19 cellular contexts compared by ENCODE assay signal in the genomic region with DNA sequence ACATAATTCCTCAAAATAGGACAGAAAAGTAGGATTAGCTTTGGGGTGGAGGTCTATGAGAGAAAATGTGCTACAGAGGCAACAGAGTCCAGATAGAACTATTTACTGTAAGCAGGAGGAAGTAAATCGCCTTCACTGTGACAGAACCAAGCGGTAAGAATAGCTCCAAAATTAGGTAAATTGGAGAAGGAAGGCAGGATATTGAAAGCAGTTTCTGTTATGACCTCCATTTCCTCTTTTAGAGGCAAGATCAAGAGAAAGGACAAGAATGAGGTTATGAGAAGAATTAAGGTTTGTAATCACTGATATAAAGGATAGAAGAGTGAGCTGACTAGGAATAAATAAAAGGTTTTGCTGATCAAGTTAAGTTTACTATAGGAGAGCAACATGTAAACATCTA. TPM values are rescaled to one million over a fixed set of nuclear protein-coding genes. Genes with fewer than 3 reads are reported as not detected.
DNase-seq lines count a peak whose midpoint lies in the region; ATAC-seq and TF ChIP-seq lines count a peak whose summit lies in the region.
"Had no signal": no experiment of that assay in that cellular context is flagged by ENCODE, and none has a peak within 500 bp of the region (broad histone marks: within the 10 kb centered on the region; RNA-seq: fewer than 3 reads in every experiment).

No MANE protein-coding gene starts in this region.

- H3K4me1 Mint-ChIP-seq in CD14-positive monocyte, result peaks cover 14% of the 10 kb centered on the region

- peak; percentile 66 for ATAC-seq in GM19467 (IDR thresholded peaks at IDR 0.05; ENCODE audit: unreplicated experiment)
- peak; percentile 63 for ATAC-seq in HG03378 (IDR thresholded peaks at IDR 0.05; ENCODE audit: unreplicated experiment)
- no peak for ATAC-seq in HG03095 (IDR thresholded peaks at IDR 0.05; ENCODE audit: unreplicated experiment)
- no peak for ATAC-seq in SK-N-SH treated with all-trans-retinoic acid at 6 μM for 48 hours
- ATAC-seq: A549, gastroesophageal sphincter, mucosa of descending colon had no signal

- peak overlapping the region in 1 of 2 donors; percentile 68 for H3K4me3 Mint-ChIP-seq in CD14-positive monocyte
- H3K4me3 Mint-ChIP-seq: activated naive CD8-positive, alpha-beta T cell had no signal

- peaks cover 8 to 17% of the 10 kb centered on the region in 2 donors for H3K36me3 Mint-ChIP-seq in CD14-positive monocyte

- TF ChIP-seq CTCF in CD14-positive monocyte (IDR thresholded peaks at IDR 0.05), result no peak

- no peak for DNase-seq in CD14-positive monocyte (ENCODE audit: low spot score)
- DNase-seq in OCI-M1 (lab: John Stamatoyannopoulos, UW), result peak; percentile 4
- DNase-seq in kidney glomerular epithelial cell (lab: John Stamatoyannopoulos, UW), result no peak
- no peak for DNase-seq in SW 1271 (lab: John Stamatoyannopoulos, UW)
- DNase-seq: H7; mucosa of descending colon; NCI-H2029; NCI-H774; SJCRH30; stimulated activated CD4-positive, alpha-beta T cell treated with anti-CD3 and anti-CD28 coated beads, Interleukin-15, amount 100 ng/mL, for 24 hours; WERI-Rb-1 had no signal

- intact Hi-C loops in CD14-positive monocyte (cut with micrococcal nuclease), result no loop called here

- peak overlapping the region in 4 of 7 donors; percentile 4 to 48 (median 19) for H3K27ac Mint-ChIP-seq in CD14-positive monocyte
- H3K27ac Mint-ChIP-seq: activated naive CD8-positive, alpha-beta T cell had no signal

- H3K27me3 Mint-ChIP-seq in CD14-positive monocyte (ENCODE audit: low read depth in 3 of 3), result no peaks in the 10 kb centered on the region
- H3K27me3 Mint-ChIP-seq: activated naive CD8-positive, alpha-beta T cell had no signal

- peaks cover 0 to 4% (median 0%) of the 10 kb centered on the region in 7 donors for H3K9me3 Mint-ChIP-seq in CD14-positive monocyte

TF ChIP-seq in SK-N-SH treated with all-trans-retinoic acid at 6 μM for 48 hours, 23 proteins besides CTCF, POLR2A, EP300 and RAD21:
- TF ChIP-seq BACH2 (CRISPR knock-in tag; IDR thresholded peaks at IDR 0.05; ENCODE audit: borderline replicate concordance), result no peak
- TF ChIP-seq TCF4 (CRISPR knock-in tag; IDR thresholded peaks at IDR 0.05; ENCODE audit: borderline replicate concordance), result no peak
- no peak for TF ChIP-seq ZFP3 (CRISPR knock-in tag; IDR thresholded peaks at IDR 0.05)
- no peak for TF ChIP-seq CSDC2 (CRISPR knock-in tag; IDR thresholded peaks at IDR 0.05)
- no peak for TF ChIP-seq OSR1 (CRISPR knock-in tag; IDR thresholded peaks at IDR 0.05)
- no peak for TF ChIP-seq ISL1 (CRISPR knock-in tag; IDR thresholded peaks at IDR 0.05)
- no peak for TF ChIP-seq ZFP30 (CRISPR knock-in tag; IDR thresholded peaks at IDR 0.05)
- no peak for TF ChIP-seq ZC3H10 (CRISPR knock-in tag; IDR thresholded peaks at IDR 0.05)

RNA-seq across cellular contexts. Expression of a gene that starts 44.1 kb away (rescaled TPM):
- not detected for polyA plus RNA-seq in CD14-positive monocyte
- polyA plus RNA-seq: A549, keratinocyte had no signal

Comparison
In these comparisons a context has a peak if more than half of its experiments do, and no peak if none do; other contexts are left out.
1. ATAC-seq: peak in GM19467 (single experiment) and HG03378 (single experiment); none in HG03095 (single experiment) and SK-N-SH treated with all-trans-retinoic acid at 6 μM for 48 hours (single experiment).